ENCODE assay signal across 8 cellular contexts in the genomic region with DNA sequence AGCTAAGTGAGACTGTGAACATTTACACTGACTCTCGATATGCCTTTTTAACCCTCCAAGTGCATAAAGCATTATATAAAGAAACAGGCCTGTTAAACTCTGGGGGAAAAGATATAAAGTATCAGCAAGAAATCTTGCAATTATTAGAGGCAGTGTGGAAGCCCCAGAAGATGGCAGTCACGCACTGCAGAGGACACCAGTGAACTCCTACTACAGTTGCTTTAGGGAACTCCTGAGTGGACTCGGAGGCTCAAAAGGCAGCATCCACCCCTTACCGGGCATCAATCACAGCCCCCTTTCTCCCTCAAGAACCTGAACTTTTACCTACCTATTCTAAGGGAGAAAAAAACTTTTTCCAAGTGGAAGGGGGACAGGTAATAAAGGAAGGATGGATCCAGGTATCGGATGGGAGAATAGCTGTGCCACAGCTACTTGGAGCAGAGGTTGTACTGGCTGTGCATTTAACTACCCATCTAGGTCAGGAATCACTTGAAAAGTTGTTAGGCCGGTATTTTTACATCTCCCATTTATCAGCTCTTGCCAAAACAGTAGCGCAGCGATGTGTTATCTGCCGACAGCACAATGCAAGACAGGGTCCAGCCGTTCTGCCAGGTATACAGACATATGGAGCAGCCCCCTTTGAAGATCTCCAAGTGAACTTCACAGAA.
DNase-seq lines count a peak whose midpoint lies in the region; ATAC-seq and TF ChIP-seq lines count a peak whose summit lies in the region.

No MANE protein-coding gene starts in this region.

- H3K36me3 Mint-ChIP-seq in naive thymus-derived CD4-positive, alpha-beta T cell, result no peaks in the 10 kb centered on the region

- peak in 5 of 11 experiments; percentile 6 to 43 (median 25) for TF ChIP-seq CTCF in spleen (IDR thresholded peaks at IDR 0.05 in 8 of 11, conservative IDR thresholded peaks at IDR 0.05 in 3 of 11)

- 54 to 70% (median 67%) methylated on average over 10 of the region's 10 CpGs for WGBS in spleen, 5 donors

- no peak for TF ChIP-seq POLR2A in spleen (IDR thresholded peaks at IDR 0.05)

- H3K27ac Mint-ChIP-seq in naive thymus-derived CD4-positive, alpha-beta T cell, result peak overlapping the region in 1 of 9 donors; percentile 24

- intact Hi-C loops in naive thymus-derived CD4-positive, alpha-beta T cell (cut with micrococcal nuclease), result loop anchor here in 1 of 2 donors (2.0 kb wide), 1 partner anchor 1452 kb away; no protein-coding TSS in a partner anchor
- intact Hi-C loops in spleen (cut with DNase I; ENCODE audit: low total_unique reads), result no loop called here

- H3K36me3 ChIP-seq in NT2/D1 (ENCODE audit: insufficient read depth, insufficient read length, low read length) (no peaks in the 10 kb centered on the region), spleen (no peaks in the 10 kb centered on the region)
- H3K36me3 ChIP-seq in naive thymus-derived CD4-positive, alpha-beta T cell (ENCODE audit: control insufficient read depth in 2 of 3, insufficient read depth in 3 of 3, low read length in 3 of 3), result no peaks in the 10 kb centered on the region

- DNase-seq in EL, result peak; percentile 21
- DNase-seq in NT2/D1 (ENCODE audit: low read depth, low spot score), result peak; percentile 62
- peak; percentile 23 for DNase-seq in cerebellar cortex (ENCODE audit: low spot score)
- peak in 3 of 9 donors; percentile 10 to 33 (median 26) for DNase-seq in naive thymus-derived CD4-positive, alpha-beta T cell
- no peak for DNase-seq in spleen
- DNase-seq in NCI-H2029 treated with DMSO at 0.1 percent for 48 hours (lab: John Stamatoyannopoulos, UW), result no peak

- no peak overlapping the region for H3K27ac ChIP-seq in naive thymus-derived CD4-positive, alpha-beta T cell (ENCODE audit: low read depth, low read length)
- H3K27ac ChIP-seq in spleen, result no peak overlapping the region

- H3K9ac ChIP-seq in NT2/D1 (ENCODE audit: insufficient read length, low read depth), result no peak overlapping the region

- POLR2A ChIA-PET in naive thymus-derived CD4-positive, alpha-beta T cell (lab: Charles Lee), result interaction anchor here (0.6 kb wide), 1 partner anchor 78 kb away, joined by 3 read pairs; no protein-coding TSS in a partner anchor

- peaks cover 0 to 16% (median 0%) of the 10 kb centered on the region in 11 donors for H3K9me3 Mint-ChIP-seq in naive thymus-derived CD4-positive, alpha-beta T cell

- H3K4me1 ChIP-seq in NT2/D1 (ENCODE audit: insufficient read depth, insufficient read length) (peaks cover 7% of the 10 kb centered on the region), spleen (no peaks in the 10 kb centered on the region)
- H3K4me1 ChIP-seq in naive thymus-derived CD4-positive, alpha-beta T cell (ENCODE audit: control insufficient read depth in 2 of 2, insufficient read depth in 2 of 2, low read length in 2 of 2), result no peaks in the 10 kb centered on the region

- H3K27me3 ChIP-seq in NT2/D1 (ENCODE audit: insufficient read depth, insufficient read length) (no peaks in the 10 kb centered on the region), spleen (replicated peaks in 1 of 7) (no peaks in the 10 kb centered on the region)
- no peaks in the 10 kb centered on the region for H3K27me3 ChIP-seq in naive thymus-derived CD4-positive, alpha-beta T cell (ENCODE audit: control insufficient read depth in 2 of 2, insufficient read depth in 2 of 2, low read length in 2 of 2)

- no peaks in the 10 kb centered on the region for H3K27me3 Mint-ChIP-seq in naive thymus-derived CD4-positive, alpha-beta T cell

- peaks cover 0 to 2% (median 0%) of the 10 kb centered on the region in 7 donors for H3K4me1 Mint-ChIP-seq in naive thymus-derived CD4-positive, alpha-beta T cell

- peak; percentile 46 for ATAC-seq in naive thymus-derived CD4-positive, alpha-beta T cell
- no peak for ATAC-seq in GM21717 (IDR thresholded peaks at IDR 0.05; ENCODE audit: unreplicated experiment)
- no peak for ATAC-seq in GM19397 (IDR thresholded peaks at IDR 0.05; ENCODE audit: unreplicated experiment)

- no peak overlapping the region for H3K4me3 ChIP-seq in NT2/D1 (ENCODE audit: insufficient read length, low read depth)
- no peak overlapping the region for H3K4me3 ChIP-seq in naive thymus-derived CD4-positive, alpha-beta T cell (ENCODE audit: low read length)
- no peak overlapping the region for H3K4me3 ChIP-seq in spleen

- H3K9me3 ChIP-seq in NT2/D1 (ENCODE audit: insufficient read depth, low read length) (peaks cover 13% of the 10 kb centered on the region; the same call in 1 of the 2 replicates), spleen (no peaks in the 10 kb centered on the region)
- no peaks in the 10 kb centered on the region for H3K9me3 ChIP-seq in naive thymus-derived CD4-positive, alpha-beta T cell (ENCODE audit: control insufficient read depth in 2 of 3, low read length in 3 of 3)

- CTCF ChIA-PET in naive thymus-derived CD4-positive, alpha-beta T cell (lab: Charles Lee), result no interaction called here

- H3K4me3 Mint-ChIP-seq in naive thymus-derived CD4-positive, alpha-beta T cell, result no peak overlapping the region

Comparison
In these comparisons a context has a peak if more than half of its experiments do, and no peak if none do; other contexts are left out.
1. DNase-seq: peak in EL (single experiment), NT2/D1 (single experiment) and cerebellar cortex (single experiment); none in spleen (single experiment) and NCI-H2029 treated with DMSO at 0.1 percent for 48 hours (single experiment).